ENCODE assay signal across 1 cellular context in the genomic region with DNA sequence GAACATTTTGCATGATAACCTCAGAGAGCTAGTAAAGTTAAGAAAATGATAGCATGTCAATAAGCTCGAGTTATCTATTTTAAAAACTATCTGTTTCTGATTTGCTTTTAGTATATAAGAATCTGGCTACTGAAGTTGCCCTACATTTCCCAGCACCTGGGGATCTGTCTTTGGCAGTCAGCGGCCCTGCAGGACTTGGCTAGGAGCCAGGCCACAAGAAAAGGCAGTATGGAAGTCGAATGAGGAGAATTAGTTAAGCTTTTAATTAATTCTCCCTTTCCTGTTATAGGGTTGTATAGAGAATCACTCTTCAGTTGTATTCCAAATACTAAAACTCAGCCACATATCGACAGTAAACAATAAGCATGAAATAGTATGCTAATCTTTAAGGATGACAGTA.
TF ChIP-seq lines count a peak whose summit lies in the region.

No MANE protein-coding gene starts in this region.

TF ChIP-seq in WTC11, 78 proteins besides CTCF, POLR2A, EP300 and RAD21 (continued from another document):
- TF ChIP-seq, protein P1, sequence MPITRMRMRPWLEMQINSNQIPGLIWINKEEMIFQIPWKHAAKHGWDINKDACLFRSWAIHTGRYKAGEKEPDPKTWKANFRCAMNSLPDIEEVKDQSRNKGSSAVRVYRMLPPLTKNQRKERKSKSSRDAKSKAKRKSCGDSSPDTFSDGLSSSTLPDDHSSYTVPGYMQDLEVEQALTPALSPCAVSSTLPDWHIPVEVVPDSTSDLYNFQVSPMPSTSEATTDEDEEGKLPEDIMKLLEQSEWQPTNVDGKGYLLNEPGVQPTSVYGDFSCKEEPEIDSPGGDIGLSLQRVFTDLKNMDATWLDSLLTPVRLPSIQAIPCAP (CRISPR knock-in tag; IDR thresholded peaks at IDR 0.05) = no peak
- TF ChIP-seq ZNF416 (CRISPR knock-in tag; IDR thresholded peaks at IDR 0.05) = no peak
- no peak for TF ChIP-seq EMX1 (CRISPR knock-in tag; IDR thresholded peaks at IDR 0.05)
- no peak for TF ChIP-seq JUN (CRISPR knock-in tag; IDR thresholded peaks at IDR 0.05)
- TF ChIP-seq, protein P2, sequence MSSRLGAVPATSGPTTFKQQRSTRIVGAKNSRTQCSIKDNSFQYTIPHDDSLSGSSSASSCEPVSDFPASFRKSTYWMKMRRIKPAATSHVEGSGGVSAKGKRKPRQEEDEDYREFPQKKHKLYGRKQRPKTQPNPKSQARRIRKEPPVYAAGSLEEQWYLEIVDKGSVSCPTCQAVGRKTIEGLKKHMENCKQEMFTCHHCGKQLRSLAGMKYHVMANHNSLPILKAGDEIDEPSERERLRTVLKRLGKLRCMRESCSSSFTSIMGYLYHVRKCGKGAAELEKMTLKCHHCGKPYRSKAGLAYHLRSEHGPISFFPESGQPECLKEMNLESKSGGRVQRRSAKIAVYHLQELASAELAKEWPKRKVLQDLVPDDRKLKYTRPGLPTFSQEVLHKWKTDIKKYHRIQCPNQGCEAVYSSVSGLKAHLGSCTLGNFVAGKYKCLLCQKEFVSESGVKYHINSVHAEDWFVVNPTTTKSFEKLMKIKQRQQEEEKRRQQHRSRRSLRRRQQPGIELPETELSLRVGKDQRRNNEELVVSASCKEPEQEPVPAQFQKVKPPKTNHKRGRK (CRISPR knock-in tag; IDR thresholded peaks at IDR 0.05; ENCODE audit: borderline replicate concordance) = no peak
- no peak for TF ChIP-seq GRHL2 (CRISPR knock-in tag; IDR thresholded peaks at IDR 0.05; ENCODE audit: insufficient replicate concordance, severe bottlenecking)
- no peak for TF ChIP-seq HMGA2 (CRISPR knock-in tag; IDR thresholded peaks at IDR 0.05)
- TF ChIP-seq OVOL2 (CRISPR knock-in tag; IDR thresholded peaks at IDR 0.05; ENCODE audit: borderline replicate concordance) = no peak
- TF ChIP-seq ZNF138 (CRISPR knock-in tag; conservative IDR thresholded peaks at IDR 0.05) = no peak
- TF ChIP-seq, protein P3, sequence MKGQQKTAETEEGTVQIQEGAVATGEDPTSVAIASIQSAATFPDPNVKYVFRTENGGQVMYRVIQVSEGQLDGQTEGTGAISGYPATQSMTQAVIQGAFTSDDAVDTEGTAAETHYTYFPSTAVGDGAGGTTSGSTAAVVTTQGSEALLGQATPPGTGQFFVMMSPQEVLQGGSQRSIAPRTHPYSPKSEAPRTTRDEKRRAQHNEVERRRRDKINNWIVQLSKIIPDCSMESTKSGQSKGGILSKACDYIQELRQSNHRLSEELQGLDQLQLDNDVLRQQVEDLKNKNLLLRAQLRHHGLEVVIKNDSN (CRISPR knock-in tag; IDR thresholded peaks at IDR 0.05) = no peak
TF ChIP-seq in WTC11: peak in this region for 0.
